1 cellular context compared by ENCODE assay signal in genomic region chr6:142373268-142374089, GRCh38.
TF ChIP-seq lines count a peak whose summit lies in the region.

No MANE protein-coding gene starts in this region.

TF ChIP-seq in HepG2, 621 proteins besides CTCF, POLR2A, EP300 and RAD21 (continued from another document and continues in another):
- TF ChIP-seq, protein P1, sequence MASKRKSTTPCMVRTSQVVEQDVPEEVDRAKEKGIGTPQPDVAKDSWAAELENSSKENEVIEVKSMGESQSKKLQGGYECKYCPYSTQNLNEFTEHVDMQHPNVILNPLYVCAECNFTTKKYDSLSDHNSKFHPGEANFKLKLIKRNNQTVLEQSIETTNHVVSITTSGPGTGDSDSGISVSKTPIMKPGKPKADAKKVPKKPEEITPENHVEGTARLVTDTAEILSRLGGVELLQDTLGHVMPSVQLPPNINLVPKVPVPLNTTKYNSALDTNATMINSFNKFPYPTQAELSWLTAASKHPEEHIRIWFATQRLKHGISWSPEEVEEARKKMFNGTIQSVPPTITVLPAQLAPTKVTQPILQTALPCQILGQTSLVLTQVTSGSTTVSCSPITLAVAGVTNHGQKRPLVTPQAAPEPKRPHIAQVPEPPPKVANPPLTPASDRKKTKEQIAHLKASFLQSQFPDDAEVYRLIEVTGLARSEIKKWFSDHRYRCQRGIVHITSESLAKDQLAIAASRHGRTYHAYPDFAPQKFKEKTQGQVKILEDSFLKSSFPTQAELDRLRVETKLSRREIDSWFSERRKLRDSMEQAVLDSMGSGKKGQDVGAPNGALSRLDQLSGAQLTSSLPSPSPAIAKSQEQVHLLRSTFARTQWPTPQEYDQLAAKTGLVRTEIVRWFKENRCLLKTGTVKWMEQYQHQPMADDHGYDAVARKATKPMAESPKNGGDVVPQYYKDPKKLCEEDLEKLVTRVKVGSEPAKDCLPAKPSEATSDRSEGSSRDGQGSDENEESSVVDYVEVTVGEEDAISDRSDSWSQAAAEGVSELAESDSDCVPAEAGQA (IDR thresholded peaks at IDR 0.05; ENCODE audit: low read depth) = no peak
- TF ChIP-seq, protein P1 (CRISPR knock-in tag; IDR thresholded peaks at IDR 0.05; ENCODE audit: borderline replicate concordance) = no peak
- TF ChIP-seq MYPOP (CRISPR knock-in tag; IDR thresholded peaks at IDR 0.05) (no peak), NFIB (CRISPR knock-in tag; IDR thresholded peaks at IDR 0.05; ENCODE audit: borderline replicate concordance) (no peak), ZNF101 (CRISPR knock-in tag; IDR thresholded peaks at IDR 0.05; ENCODE audit: borderline replicate concordance, low read depth) (no peak), ZNF564 (CRISPR knock-in tag; IDR thresholded peaks at IDR 0.05) (no peak), MAX (IDR thresholded peaks at IDR 0.05) (no peak), MTF2 (CRISPR knock-in tag; IDR thresholded peaks at IDR 0.05; ENCODE audit: borderline replicate concordance) (no peak), GZF1 (CRISPR knock-in tag; IDR thresholded peaks at IDR 0.05) (no peak), ZNF224 (CRISPR knock-in tag; IDR thresholded peaks at IDR 0.05) (no peak), HNF4G (IDR thresholded peaks at IDR 0.05; ENCODE audit: borderline replicate concordance, low read depth, low read length) (no peak), HNF4G (CRISPR knock-in tag; IDR thresholded peaks at IDR 0.05; ENCODE audit: borderline replicate concordance, low read depth) (no peak), NFATC3 (CRISPR knock-in tag; IDR thresholded peaks at IDR 0.05) (no peak), HNRNPH1 (optimal IDR thresholded peaks at IDR 0.05; ENCODE audit: low read depth, low read length) (no peak), IRF1 (CRISPR knock-in tag; IDR thresholded peaks at IDR 0.05; ENCODE audit: low read depth) (no peak), ZNF790 (CRISPR knock-in tag; IDR thresholded peaks at IDR 0.05; ENCODE audit: borderline replicate concordance) (0 out of 2 replicates have a peak, but pooled peaks have one; percentile 44), ZNF362 (CRISPR knock-in tag; IDR thresholded peaks at IDR 0.05; ENCODE audit: borderline replicate concordance) (peak; percentile 24; the same call in 1 of the 2 replicates), DMAP1 (CRISPR knock-in tag; IDR thresholded peaks at IDR 0.05) (no peak), HDAC6 (IDR thresholded peaks at IDR 0.05; ENCODE audit: low read depth, low read length) (no peak), SMYD3 (CRISPR knock-in tag; IDR thresholded peaks at IDR 0.05) (no peak), JUND (CRISPR knock-in tag; IDR thresholded peaks at IDR 0.05) (no peak), SMAD3 (CRISPR knock-in tag; IDR thresholded peaks at IDR 0.05) (no peak), ZFP36 (IDR thresholded peaks at IDR 0.05; ENCODE audit: borderline replicate concordance, low read depth, low read length, partially characterized antibody) (no peak), ZNF468 (CRISPR knock-in tag; IDR thresholded peaks at IDR 0.05) (no peak), MLX (CRISPR knock-in tag; IDR thresholded peaks at IDR 0.05) (0 out of 2 replicates have a peak, but pooled peaks have one; percentile 11), ZNF841 (CRISPR knock-in tag; IDR thresholded peaks at IDR 0.05; ENCODE audit: borderline replicate concordance) (no peak)
- TF ChIP-seq, protein P2, sequence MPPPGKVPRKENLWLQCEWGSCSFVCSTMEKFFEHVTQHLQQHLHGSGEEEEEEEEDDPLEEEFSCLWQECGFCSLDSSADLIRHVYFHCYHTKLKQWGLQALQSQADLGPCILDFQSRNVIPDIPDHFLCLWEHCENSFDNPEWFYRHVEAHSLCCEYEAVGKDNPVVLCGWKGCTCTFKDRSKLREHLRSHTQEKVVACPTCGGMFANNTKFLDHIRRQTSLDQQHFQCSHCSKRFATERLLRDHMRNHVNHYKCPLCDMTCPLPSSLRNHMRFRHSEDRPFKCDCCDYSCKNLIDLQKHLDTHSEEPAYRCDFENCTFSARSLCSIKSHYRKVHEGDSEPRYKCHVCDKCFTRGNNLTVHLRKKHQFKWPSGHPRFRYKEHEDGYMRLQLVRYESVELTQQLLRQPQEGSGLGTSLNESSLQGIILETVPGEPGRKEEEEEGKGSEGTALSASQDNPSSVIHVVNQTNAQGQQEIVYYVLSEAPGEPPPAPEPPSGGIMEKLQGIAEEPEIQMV (CRISPR knock-in tag; IDR thresholded peaks at IDR 0.05; ENCODE audit: low read depth) = no peak
- TF ChIP-seq, protein P3, sequence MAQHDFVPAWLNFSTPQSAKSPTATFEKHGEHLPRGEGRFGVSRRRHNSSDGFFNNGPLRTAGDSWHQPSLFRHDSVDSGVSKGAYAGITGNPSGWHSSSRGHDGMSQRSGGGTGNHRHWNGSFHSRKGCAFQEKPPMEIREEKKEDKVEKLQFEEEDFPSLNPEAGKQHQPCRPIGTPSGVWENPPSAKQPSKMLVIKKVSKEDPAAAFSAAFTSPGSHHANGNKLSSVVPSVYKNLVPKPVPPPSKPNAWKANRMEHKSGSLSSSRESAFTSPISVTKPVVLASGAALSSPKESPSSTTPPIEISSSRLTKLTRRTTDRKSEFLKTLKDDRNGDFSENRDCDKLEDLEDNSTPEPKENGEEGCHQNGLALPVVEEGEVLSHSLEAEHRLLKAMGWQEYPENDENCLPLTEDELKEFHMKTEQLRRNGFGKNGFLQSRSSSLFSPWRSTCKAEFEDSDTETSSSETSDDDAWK (CRISPR knock-in tag; IDR thresholded peaks at IDR 0.05) = no peak
- TF ChIP-seq, protein P4, sequence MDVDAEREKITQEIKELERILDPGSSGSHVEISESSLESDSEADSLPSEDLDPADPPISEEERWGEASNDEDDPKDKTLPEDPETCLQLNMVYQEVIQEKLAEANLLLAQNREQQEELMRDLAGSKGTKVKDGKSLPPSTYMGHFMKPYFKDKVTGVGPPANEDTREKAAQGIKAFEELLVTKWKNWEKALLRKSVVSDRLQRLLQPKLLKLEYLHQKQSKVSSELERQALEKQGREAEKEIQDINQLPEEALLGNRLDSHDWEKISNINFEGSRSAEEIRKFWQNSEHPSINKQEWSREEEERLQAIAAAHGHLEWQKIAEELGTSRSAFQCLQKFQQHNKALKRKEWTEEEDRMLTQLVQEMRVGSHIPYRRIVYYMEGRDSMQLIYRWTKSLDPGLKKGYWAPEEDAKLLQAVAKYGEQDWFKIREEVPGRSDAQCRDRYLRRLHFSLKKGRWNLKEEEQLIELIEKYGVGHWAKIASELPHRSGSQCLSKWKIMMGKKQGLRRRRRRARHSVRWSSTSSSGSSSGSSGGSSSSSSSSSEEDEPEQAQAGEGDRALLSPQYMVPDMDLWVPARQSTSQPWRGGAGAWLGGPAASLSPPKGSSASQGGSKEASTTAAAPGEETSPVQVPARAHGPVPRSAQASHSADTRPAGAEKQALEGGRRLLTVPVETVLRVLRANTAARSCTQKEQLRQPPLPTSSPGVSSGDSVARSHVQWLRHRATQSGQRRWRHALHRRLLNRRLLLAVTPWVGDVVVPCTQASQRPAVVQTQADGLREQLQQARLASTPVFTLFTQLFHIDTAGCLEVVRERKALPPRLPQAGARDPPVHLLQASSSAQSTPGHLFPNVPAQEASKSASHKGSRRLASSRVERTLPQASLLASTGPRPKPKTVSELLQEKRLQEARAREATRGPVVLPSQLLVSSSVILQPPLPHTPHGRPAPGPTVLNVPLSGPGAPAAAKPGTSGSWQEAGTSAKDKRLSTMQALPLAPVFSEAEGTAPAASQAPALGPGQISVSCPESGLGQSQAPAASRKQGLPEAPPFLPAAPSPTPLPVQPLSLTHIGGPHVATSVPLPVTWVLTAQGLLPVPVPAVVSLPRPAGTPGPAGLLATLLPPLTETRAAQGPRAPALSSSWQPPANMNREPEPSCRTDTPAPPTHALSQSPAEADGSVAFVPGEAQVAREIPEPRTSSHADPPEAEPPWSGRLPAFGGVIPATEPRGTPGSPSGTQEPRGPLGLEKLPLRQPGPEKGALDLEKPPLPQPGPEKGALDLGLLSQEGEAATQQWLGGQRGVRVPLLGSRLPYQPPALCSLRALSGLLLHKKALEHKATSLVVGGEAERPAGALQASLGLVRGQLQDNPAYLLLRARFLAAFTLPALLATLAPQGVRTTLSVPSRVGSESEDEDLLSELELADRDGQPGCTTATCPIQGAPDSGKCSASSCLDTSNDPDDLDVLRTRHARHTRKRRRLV (CRISPR knock-in tag; IDR thresholded peaks at IDR 0.05) = no peak
